ENCODE assay signal across 18 cellular contexts in genomic region chr6:77403424-77403823, GRCh38. TPM values are rescaled to one million over a fixed set of nuclear protein-coding genes. Genes with fewer than 3 reads are reported as not detected.
DNase-seq lines count a peak whose midpoint lies in the region; ATAC-seq, FAIRE-seq and TF ChIP-seq lines count a peak whose summit lies in the region.
"Had no signal": no experiment of that assay in that cellular context is flagged by ENCODE, and none has a peak within 500 bp of the region (broad histone marks: within the 10 kb centered on the region; RNA-seq: fewer than 3 reads in every experiment).

No MANE protein-coding gene starts in this region.

- H3K27ac Mint-ChIP-seq in WTC11, result no peak overlapping the region
- H3K27ac Mint-ChIP-seq: dendritic cell treated with granulocyte-macrophage colony-stimulating factor and Interleukin-4, amounts not matched to agents 40 ng/mL and 50 ng/mL, for 4 days had no signal

- H3K27me3 Mint-ChIP-seq in WTC11 (ENCODE audit: low read depth), result no peaks in the 10 kb centered on the region
- H3K27me3 Mint-ChIP-seq: dendritic cell treated with granulocyte-macrophage colony-stimulating factor and Interleukin-4, amounts not matched to agents 40 ng/mL and 50 ng/mL, for 4 days had no signal

- intact Hi-C loops in left ventricle myocardium superior (cut with micrococcal nuclease), result no loop called here
- intact Hi-C loops in left lung (cut with DNase I), result no loop called here

- H3K9me3 ChIP-seq in right atrium auricular region (no peaks in the 10 kb centered on the region), left lung (no peaks in the 10 kb centered on the region)
- H3K9me3 ChIP-seq: gastroesophageal sphincter, thyroid gland had no signal

- TF ChIP-seq CTCF in right atrium auricular region (IDR thresholded peaks at IDR 0.05) (no peak), bronchial epithelial cell (IDR thresholded peaks at IDR 0.05; ENCODE audit: insufficient read depth, low read length, severe bottlenecking) (no peak), left lung (IDR thresholded peaks at IDR 0.05) (no peak), WTC11 (IDR thresholded peaks at IDR 0.05) (no peak)

- POLR2A ChIA-PET in WTC11 (lab: Charles Lee), result no interaction called here

- H3K27me3 ChIP-seq in right atrium auricular region, result no peaks in the 10 kb centered on the region
- no peaks in the 10 kb centered on the region for H3K27me3 ChIP-seq in bronchial epithelial cell (ENCODE audit: control insufficient read depth, insufficient read depth, low read length)
- no peaks in the 10 kb centered on the region for H3K27me3 ChIP-seq in left lung
- H3K27me3 ChIP-seq: gastroesophageal sphincter, thyroid gland had no signal

- FAIRE-seq in bronchial epithelial cell (lab: Jason Lieb, UNC), result no peak

- H3K36me3 ChIP-seq in right atrium auricular region (no peaks in the 10 kb centered on the region), bronchial epithelial cell (ENCODE audit: control insufficient read depth, insufficient read depth, low read length) (no peaks in the 10 kb centered on the region), left lung (no peaks in the 10 kb centered on the region)
- H3K36me3 ChIP-seq: gastroesophageal sphincter, thyroid gland had no signal

- H3K4me3 ChIP-seq in right atrium auricular region (no peak overlapping the region), bronchial epithelial cell (ENCODE audit: low read depth, low read length) (no peak overlapping the region), left lung (no peak overlapping the region)
- H3K4me3 ChIP-seq: gastroesophageal sphincter, thyroid gland had no signal

- H3K36me3 Mint-ChIP-seq in WTC11, result no peaks in the 10 kb centered on the region

- H3K4me3 Mint-ChIP-seq in WTC11, result no peak overlapping the region
- H3K4me3 Mint-ChIP-seq: dendritic cell treated with granulocyte-macrophage colony-stimulating factor and Interleukin-4, amounts not matched to agents 40 ng/mL and 50 ng/mL, for 4 days had no signal

- H3K4me1 ChIP-seq in right atrium auricular region, result no peaks in the 10 kb centered on the region
- H3K4me1 ChIP-seq in left lung, result no peaks in the 10 kb centered on the region
- H3K4me1 ChIP-seq: gastroesophageal sphincter, thyroid gland had no signal

- DNase-seq in left ventricle myocardium superior (no peak), right atrium auricular region (ENCODE audit: low spot score) (no peak), bronchial epithelial cell (ENCODE audit: low read depth) (peak; percentile 57), left lung (no peak), WTC11 (ENCODE audit: low spot score) (no peak), caudate nucleus (lab: John Stamatoyannopoulos, UW) (no peak), NCI-H187 (lab: John Stamatoyannopoulos, UW) (no peak), NCI-H146 treated with DMSO at 0.1 percent for 48 hours (lab: John Stamatoyannopoulos, UW; ENCODE audit: unreplicated experiment) (no peak)
- DNase-seq: ACHN; activated T-cell treated with anti-CD3 and anti-CD28 coated beads, Interleukin-2, amount 50 U/mL, for 1 hour; left colon; MM.1S; NCI-H2171; nucleus accumbens; thyroid gland had no signal

- ATAC-seq in left ventricle myocardium superior (peak; percentile 45), left lung (peak; percentile 63), WTC11 (no peak)
- ATAC-seq: gastroesophageal sphincter, left colon had no signal

- H3K4me1 Mint-ChIP-seq in WTC11, result peaks cover 18% of the 10 kb centered on the region

- H3K9me3 Mint-ChIP-seq in WTC11, result no peaks in the 10 kb centered on the region; the same call in 1 of the 2 replicates

- H3K27ac ChIP-seq in right atrium auricular region (no peak overlapping the region), left lung (no peak overlapping the region), caudate nucleus (ENCODE audit: low read depth, low read length) (no peak overlapping the region)
- H3K27ac ChIP-seq: gastroesophageal sphincter, HL-60, thyroid gland had no signal

- CTCF ChIA-PET in WTC11 (lab: Charles Lee), result no interaction called here

TF ChIP-seq in WTC11, 78 proteins besides CTCF, POLR2A, EP300 and RAD21:
- TF ChIP-seq ZNF232 (CRISPR knock-in tag; IDR thresholded peaks at IDR 0.05) (no peak), TEAD1 (CRISPR knock-in tag; IDR thresholded peaks at IDR 0.05) (no peak), TEAD4 (CRISPR knock-in tag; IDR thresholded peaks at IDR 0.05) (no peak), RELA (CRISPR knock-in tag; IDR thresholded peaks at IDR 0.05; ENCODE audit: borderline replicate concordance) (no peak), ATF1 (CRISPR knock-in tag; IDR thresholded peaks at IDR 0.05) (no peak), ZBTB21 (CRISPR knock-in tag; IDR thresholded peaks at IDR 0.05; ENCODE audit: borderline replicate concordance) (no peak), JUN (CRISPR knock-in tag; IDR thresholded peaks at IDR 0.05) (no peak), FOXJ3 (CRISPR knock-in tag; IDR thresholded peaks at IDR 0.05; ENCODE audit: borderline replicate concordance) (no peak), PRRX2 (CRISPR knock-in tag; IDR thresholded peaks at IDR 0.05) (no peak)
- TF ChIP-seq, protein P1, sequence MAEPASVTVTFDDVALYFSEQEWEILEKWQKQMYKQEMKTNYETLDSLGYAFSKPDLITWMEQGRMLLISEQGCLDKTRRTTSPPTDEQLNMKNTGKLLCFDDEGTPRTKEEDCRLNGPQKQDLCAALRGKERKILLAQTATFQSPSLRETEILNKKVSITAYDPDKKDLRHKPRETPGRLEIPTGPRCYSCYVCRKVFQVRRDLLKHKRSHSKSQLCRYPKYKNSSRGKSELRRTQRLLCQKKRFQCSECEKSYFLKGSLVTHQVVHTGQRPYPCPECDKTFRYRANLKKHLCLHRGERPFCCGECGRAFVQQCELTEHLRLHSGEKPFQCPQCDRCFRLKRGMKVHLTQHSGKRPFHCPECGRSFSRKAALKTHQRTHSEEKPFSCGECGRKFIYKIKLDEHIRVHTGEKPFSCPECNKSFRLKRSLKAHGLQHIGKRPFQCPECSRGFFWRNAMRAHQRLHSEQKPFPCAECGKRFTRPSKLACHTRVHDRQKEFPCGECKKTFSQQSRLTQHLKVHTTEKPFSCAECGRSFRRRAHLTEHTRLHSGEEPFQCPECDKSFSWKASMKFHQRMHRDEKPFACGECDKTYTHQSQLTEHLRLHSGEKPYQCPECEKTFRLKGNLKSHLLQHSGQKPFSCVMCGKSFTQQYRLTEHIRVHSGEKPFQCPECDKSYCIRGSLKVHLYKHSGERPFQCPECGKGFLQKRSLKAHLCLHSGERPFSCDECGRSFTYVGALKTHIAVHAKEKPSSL (CRISPR knock-in tag; conservative IDR thresholded peaks at IDR 0.05), result no peak
- TF ChIP-seq, protein P2, sequence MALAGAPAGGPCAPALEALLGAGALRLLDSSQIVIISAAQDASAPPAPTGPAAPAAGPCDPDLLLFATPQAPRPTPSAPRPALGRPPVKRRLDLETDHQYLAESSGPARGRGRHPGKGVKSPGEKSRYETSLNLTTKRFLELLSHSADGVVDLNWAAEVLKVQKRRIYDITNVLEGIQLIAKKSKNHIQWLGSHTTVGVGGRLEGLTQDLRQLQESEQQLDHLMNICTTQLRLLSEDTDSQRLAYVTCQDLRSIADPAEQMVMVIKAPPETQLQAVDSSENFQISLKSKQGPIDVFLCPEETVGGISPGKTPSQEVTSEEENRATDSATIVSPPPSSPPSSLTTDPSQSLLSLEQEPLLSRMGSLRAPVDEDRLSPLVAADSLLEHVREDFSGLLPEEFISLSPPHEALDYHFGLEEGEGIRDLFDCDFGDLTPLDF (CRISPR knock-in tag; IDR thresholded peaks at IDR 0.05), result no peak

RNA-seq across cellular contexts. Expression of gene HTR1B, which starts 59.9 kb away (rescaled TPM):
- total RNA-seq in left ventricle myocardium superior (not detected), right atrium auricular region (not detected), bronchial epithelial cell (under 0.01 and 0.26 TPM in 2 replicates), left lung (under 1 TPM; 0.38 to 0.65 TPM), WTC11 (2021) (1.5 to 1.7 TPM (median 1.6 TPM) in 3 replicates)
